In the genomic region with DNA sequence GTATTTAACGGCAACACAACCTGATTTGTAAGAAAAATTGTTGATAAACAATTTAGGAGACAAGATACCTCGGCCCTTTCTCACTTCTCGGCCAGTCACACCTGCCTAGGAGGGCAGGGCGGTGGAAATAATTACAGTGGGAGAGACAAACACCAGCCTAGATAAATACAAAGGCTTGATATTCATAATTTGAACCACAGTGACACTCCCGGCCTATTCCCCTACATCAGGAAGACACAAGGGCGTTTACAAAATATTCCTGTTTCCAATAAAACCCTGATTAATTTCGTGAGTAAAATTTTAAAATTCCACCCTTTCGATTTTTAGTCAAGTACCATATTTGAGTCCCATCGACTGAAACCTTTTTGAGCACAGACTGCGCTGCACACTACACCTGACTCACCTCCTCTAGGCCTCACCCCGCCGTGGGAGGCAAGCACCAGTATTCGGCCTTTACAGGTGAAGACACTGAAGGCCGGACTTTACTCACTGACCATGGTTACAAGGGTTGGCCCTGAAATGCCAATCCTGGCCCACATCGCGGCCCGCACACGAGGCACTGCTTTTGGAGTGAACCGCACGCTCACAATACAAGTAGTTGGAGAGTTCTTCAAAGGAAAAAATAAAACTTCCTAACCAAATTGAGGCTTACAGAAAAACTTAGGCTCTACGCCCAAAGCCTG, we compare ENCODE assay signal across 8 cellular contexts. TPM values are rescaled to one million over a fixed set of nuclear protein-coding genes. Genes with fewer than 3 reads are reported as not detected.
DNase-seq lines count a peak whose midpoint lies in the region; ATAC-seq and TF ChIP-seq lines count a peak whose summit lies in the region.

No MANE protein-coding gene starts in this region.

- no peak for TF ChIP-seq CTCF in mammary epithelial cell (conservative IDR thresholded peaks at IDR 0.05 in 1 of 2, IDR thresholded peaks at IDR 0.05 in 1 of 2; ENCODE audit: extremely low read depth in 1 of 2, insufficient read depth in 1 of 2, low read depth in 1 of 2, low read length in 2 of 2)

- DNase-seq in Ammon's horn (ENCODE audit: low spot score) (peak; percentile 14), mammary epithelial cell (peak; percentile 72), kidney tubule cell (ENCODE audit: low spot score) (peak; percentile 77), globus pallidus (ENCODE audit: low spot score) (no peak)
- DNase-seq in T-helper 2 cell treated with Interferon-gamma antibody and Interleukin-4, amounts not matched to agents 5 μg/mL and 100 μg/mL, for 36 hours (ENCODE audit: low spot score), result peak; percentile 39
- peak; percentile 26 for DNase-seq in stimulated activated CD4-positive, alpha-beta T cell treated with anti-CD3 and anti-CD28 coated beads, Interleukin-2, amount 100 ng/mL, for 4 hours (ENCODE audit: low read depth)

- peaks cover 19% of the 10 kb centered on the region for H3K36me3 Mint-ChIP-seq in T-helper 2 cell treated with Interferon-gamma antibody and Interleukin-4, amounts not matched to agents 5 μg/mL and 100 μg/mL, for 36 hours (ENCODE audit: low read depth)

- H3K4me3 ChIP-seq in mammary epithelial cell (replicated peaks in 1 of 3; ENCODE audit: insufficient read depth in 1 of 3, low read depth in 2 of 3, low read length in 3 of 3), result peak overlapping the region; percentile 71 to 76 (median 74)

- CTCF ChIA-PET in mammary epithelial cell (lab: Charles Lee; ENCODE audit: low non-redundant PET), result no interaction called here

- H3K9me3 Mint-ChIP-seq in T-helper 2 cell treated with Interferon-gamma antibody and Interleukin-4, amounts not matched to agents 5 μg/mL and 100 μg/mL, for 36 hours, result no peaks in the 10 kb centered on the region

- in situ Hi-C loops in mammary epithelial cell (cut with MboI; ENCODE audit: low sequenced_read_pairs in 2 of 2), result no loop called here

- no peaks in the 10 kb centered on the region for H3K27me3 Mint-ChIP-seq in T-helper 2 cell treated with Interferon-gamma antibody and Interleukin-4, amounts not matched to agents 5 μg/mL and 100 μg/mL, for 36 hours (ENCODE audit: low read depth)

- H3K79me2 ChIP-seq in mammary epithelial cell (ENCODE audit: insufficient read depth, low read length), result peaks cover 57% of the 10 kb centered on the region

- no peaks in the 10 kb centered on the region for H4K20me1 ChIP-seq in mammary epithelial cell (ENCODE audit: insufficient read depth, low read length)

- peak overlapping the region; percentile 93 for H3K27ac Mint-ChIP-seq in T-helper 2 cell treated with Interferon-gamma antibody and Interleukin-4, amounts not matched to agents 5 μg/mL and 100 μg/mL, for 36 hours

- H2AFZ ChIP-seq in mammary epithelial cell (ENCODE audit: low read depth, low read length), result peak overlapping the region; percentile 87

- dilution Hi-C loops in mammary epithelial cell (cut with HindIII; ENCODE audit: low sequenced_read_pairs), result loop anchor here (10.0 kb wide), 1 partner anchor 63 kb away; no protein-coding TSS in a partner anchor

- H3K9me3 ChIP-seq in mammary epithelial cell (replicated peaks; ENCODE audit: insufficient read depth, low read length), result no peaks in the 10 kb centered on the region

- no peaks in the 10 kb centered on the region for H3K27me3 ChIP-seq in mammary epithelial cell (ENCODE audit: insufficient read depth, low read length)

- H3K4me1 ChIP-seq in mammary epithelial cell (ENCODE audit: insufficient read depth, low read length), result peaks cover 5% of the 10 kb centered on the region

- H3K9ac ChIP-seq in mammary epithelial cell (ENCODE audit: insufficient read depth, low read length), result peak overlapping the region; percentile 99

- TSS peak; percentile 30 for BruUV-seq in mammary epithelial cell (replicated peaks; lab: Mats Ljungman, UMichigan)

- H3K4me3 Mint-ChIP-seq in T-helper 2 cell treated with Interferon-gamma antibody and Interleukin-4, amounts not matched to agents 5 μg/mL and 100 μg/mL, for 36 hours, result peak overlapping the region; percentile 90

- WGBS in mammary epithelial cell (ENCODE audit: low coverage, missing lambda C conversion rate), result 0% methylated on average over 21 of the region's 21 CpGs

- ATAC-seq in HG03439 (IDR thresholded peaks at IDR 0.05; ENCODE audit: unreplicated experiment) (peak; percentile 35), GM19035 (IDR thresholded peaks at IDR 0.05; ENCODE audit: unreplicated experiment) (no peak)

- no peaks in the 10 kb centered on the region for H3K36me3 ChIP-seq in mammary epithelial cell (ENCODE audit: insufficient read depth, low read length)

- intact Hi-C loops in mammary epithelial cell (cut with micrococcal nuclease), result loop anchor here (1.0 to 5.0 kb wide), 5 partner anchors 110 to 311 kb away; no protein-coding TSS in a partner anchor

- peaks cover 33% of the 10 kb centered on the region for H3K4me1 Mint-ChIP-seq in T-helper 2 cell treated with Interferon-gamma antibody and Interleukin-4, amounts not matched to agents 5 μg/mL and 100 μg/mL, for 36 hours (ENCODE audit: low read depth)

- H3K4me2 ChIP-seq in mammary epithelial cell (ENCODE audit: insufficient read depth, low read depth, low read length), result peak overlapping the region; percentile 95

- H3K27ac ChIP-seq in mammary epithelial cell (ENCODE audit: insufficient read depth, low read depth, low read length), result peak overlapping the region; percentile 93

RNA-seq across cellular contexts. Expression of gene ARPP19, which starts 0.8 kb away (rescaled TPM):
- 100 to 1,000 TPM; 153 to 200 TPM for total RNA-seq in mammary epithelial cell
- polyA plus RNA-seq in mammary epithelial cell, result 68.8 TPM
- polyA minus RNA-seq in mammary epithelial cell, result 73.5 TPM

RNA-seq across cellular contexts. Expression of gene MYO5A, which starts 39.3 kb away (rescaled TPM):
- total RNA-seq in mammary epithelial cell, result 10 to 100 TPM; 79.5 to 79.7 TPM
- 40.2 TPM for polyA plus RNA-seq in mammary epithelial cell
- 101 TPM for polyA minus RNA-seq in mammary epithelial cell
